Comparison of ENCODE assay signal across 1 cellular context in the genomic region with DNA sequence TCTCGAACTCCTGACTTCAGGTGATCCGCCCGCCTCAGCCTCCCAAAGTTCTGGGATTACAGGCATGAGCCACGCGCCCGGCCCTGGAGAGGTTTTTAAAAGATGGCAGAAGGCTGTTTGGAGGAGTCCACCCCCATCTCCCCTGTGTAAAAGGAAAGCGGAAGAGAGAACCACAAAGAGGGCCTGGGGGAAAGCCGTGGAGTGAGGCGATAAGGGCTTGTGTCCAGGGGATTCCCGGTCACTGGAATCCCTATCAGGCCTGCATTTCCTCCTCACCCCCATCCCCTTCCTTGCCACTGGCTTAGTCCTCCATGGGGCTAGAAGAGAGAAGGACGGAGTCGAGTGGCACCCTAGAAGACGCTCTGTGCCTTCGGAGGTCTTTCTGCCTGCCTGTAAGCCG.
TF ChIP-seq lines count a peak whose summit lies in the region.

A gene (plus strand): TSS at position 304 of the 400 bp plus-strand sequence. CDS start 328 bp downstream, outside the sequence.

TF ChIP-seq in H1, 55 proteins besides CTCF, POLR2A, EP300 and RAD21:
- TF ChIP-seq KDM5A (IDR thresholded peaks at IDR 0.05; ENCODE audit: low read length) (no peak), NRF1 (IDR thresholded peaks at IDR 0.05; ENCODE audit: low read depth, low read length) (no peak), RXRA (IDR thresholded peaks at IDR 0.05; ENCODE audit: insufficient read depth, low read depth, low read length) (no peak), JUN (IDR thresholded peaks at IDR 0.05; ENCODE audit: low read depth, low read length) (no peak), SIRT6 (IDR thresholded peaks at IDR 0.05; ENCODE audit: low read length) (no peak), CHD1 (IDR thresholded peaks at IDR 0.05; ENCODE audit: low read depth, low read length) (no peak), TBP (IDR thresholded peaks at IDR 0.05; ENCODE audit: low read depth, low read length) (no peak)
